Comparison of ENCODE assay signal across 10 cellular contexts in the genomic region with DNA sequence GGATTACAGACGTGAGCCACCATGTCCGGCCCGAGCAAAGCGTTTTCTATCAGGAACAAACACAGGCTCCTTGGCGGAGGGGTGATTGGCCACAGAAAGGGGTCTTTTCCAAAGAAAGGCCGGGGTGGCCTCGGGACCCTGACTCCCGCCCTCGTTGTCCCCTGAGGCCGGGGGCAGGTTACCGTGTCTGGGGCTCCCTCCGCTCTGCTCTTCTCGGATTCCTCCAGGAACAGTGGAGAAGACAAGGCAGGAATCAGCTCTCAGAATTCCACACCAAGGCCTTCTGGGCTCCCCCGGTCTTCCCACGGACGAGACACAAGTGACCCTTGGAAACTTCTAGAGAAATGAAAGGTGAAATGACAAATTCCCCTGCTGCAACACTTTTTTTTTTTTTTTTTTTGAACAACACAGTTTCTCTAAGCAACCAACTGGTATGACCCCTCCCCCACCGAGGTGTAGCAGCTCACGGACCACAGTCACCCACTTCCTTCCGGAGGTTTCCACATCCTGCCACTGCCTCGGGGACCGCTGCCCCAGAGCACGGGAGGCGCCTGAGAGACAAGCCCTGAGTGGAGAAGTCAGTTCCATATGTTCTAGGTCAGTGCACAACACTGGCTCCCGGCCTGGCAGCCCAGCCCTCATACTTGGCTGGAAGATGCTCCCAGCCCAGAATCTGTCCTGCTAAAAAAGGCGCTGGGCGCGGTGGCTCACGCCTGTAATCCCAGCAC. TPM values are rescaled to one million over a fixed set of nuclear protein-coding genes. Genes with fewer than 3 reads are reported as not detected.
DNase-seq lines count a peak whose midpoint lies in the region; ATAC-seq, FAIRE-seq and TF ChIP-seq lines count a peak whose summit lies in the region.
"Had no signal": no experiment of that assay in that cellular context is flagged by ENCODE, and none has a peak within 500 bp of the region (broad histone marks: within the 10 kb centered on the region; RNA-seq: fewer than 3 reads in every experiment).

No MANE protein-coding gene starts in this region.

- POLR2A ChIA-PET in A673 (lab: Charles Lee; ENCODE audit: low non-redundant PET): no interaction called here

- CTCF ChIA-PET in A673 (lab: Charles Lee): no interaction called here

- H3K4me3 ChIP-seq in A673 (ENCODE audit: low read depth, low read length, poor library complexity, severe bottlenecking): no peak overlapping the region
- H3K4me3 ChIP-seq in fibroblast of pulmonary artery (replicated peaks; ENCODE audit: low read depth, low read length): no peak overlapping the region
- H3K4me3 ChIP-seq: A549 had no signal

- no TSS peak for BruUV-seq in A673 (replicated peaks; lab: Mats Ljungman, UMichigan)

- FAIRE-seq in H54 (lab: Jason Lieb, UNC): no peak
- FAIRE-seq: A549, endometrium had no signal

- no peaks in the 10 kb centered on the region for H3K9me3 ChIP-seq in A673 (ENCODE audit: low read depth, low read length, poor library complexity, severe bottlenecking)
- H3K9me3 ChIP-seq: A549 had no signal

- no peaks in the 10 kb centered on the region for H3K27me3 ChIP-seq in A673 (replicated peaks; ENCODE audit: insufficient read depth, low read depth, low read length, poor library complexity)

- H3K27ac ChIP-seq in A673 (ENCODE audit: low read depth, low read length, poor library complexity, severe bottlenecking): no peak overlapping the region
- H3K27ac ChIP-seq: A549 had no signal

- peaks cover 4% of the 10 kb centered on the region for H3K36me3 ChIP-seq in A673 (ENCODE audit: insufficient read depth, low read length, poor library complexity, severe bottlenecking)

- H3K4me1 ChIP-seq in A673 (ENCODE audit: insufficient read depth, low read length, poor library complexity, severe bottlenecking): peaks cover 13% of the 10 kb centered on the region

- peak; percentile 39 for ATAC-seq in GM21515 (IDR thresholded peaks at IDR 0.05; ENCODE audit: unreplicated experiment)
- ATAC-seq: A549 had no signal

- peak; percentile 55 for DNase-seq in A673 (ENCODE audit: low spot score)
- peak; percentile 93 for DNase-seq in NK-92 treated with Interleukin-12 subunit alpha and Interleukin-12 subunit beta, amount 100 ng/mL, for 24 hours (lab: John Stamatoyannopoulos, UW)
- DNase-seq in activated T-cell treated with anti-CD3 and anti-CD28 coated beads for 24 hours (ENCODE audit: low read depth): peak; percentile 90
- peak; percentile 38 for DNase-seq in fibroblast of pulmonary artery (ENCODE audit: low read depth)
- DNase-seq in stimulated activated CD4-positive, alpha-beta T cell treated with anti-CD3 and anti-CD28 coated beads, Interleukin-12 subunit alpha, Interleukin-12 subunit beta, amount 100 ng/mL, for 4 hours: peak; percentile 81
- DNase-seq in NCI-H1048 (lab: John Stamatoyannopoulos, UW): no peak
- DNase-seq in H54 (ENCODE audit: insufficient read length, low spot score): no peak

- TF ChIP-seq POLR2A in H54 (IDR thresholded peaks at IDR 0.05; ENCODE audit: low read depth, low read length): no peak

- no peak for TF ChIP-seq CTCF in A673 (conservative IDR thresholded peaks at IDR 0.05; ENCODE audit: low read depth, low read length)
- TF ChIP-seq CTCF in fibroblast of pulmonary artery (IDR thresholded peaks at IDR 0.05; ENCODE audit: low read length, missing control alignments): no peak

- intact Hi-C loops in A673 (cut with micrococcal nuclease; ENCODE audit: unreplicated experiment): no loop called here

RNA-seq across cellular contexts. Expression of gene MOB3A, which starts 11.0 kb away (rescaled TPM):
- total RNA-seq in A673 (2021): 40.7 and 47.1 TPM in 2 replicates

RNA-seq across cellular contexts. Expression of gene IZUMO4, which starts 11.6 kb away (rescaled TPM):
- 1.6 and 2.5 TPM in 2 replicates for total RNA-seq in A673 (2021)

RNA-seq across cellular contexts. Expression of gene MKNK2, which starts 34.1 kb away (rescaled TPM):
- 106 and 107 TPM in 2 replicates for total RNA-seq in A673 (2021)

Comparison
In these comparisons a context has a peak if more than half of its experiments do, and no peak if none do; other contexts are left out.
1. DNase-seq: peak in A673 (single experiment), NK-92 treated with Interleukin-12 subunit alpha and Interleukin-12 subunit beta, amount 100 ng/mL, for 24 hours (single experiment), activated T-cell treated with anti-CD3 and anti-CD28 coated beads for 24 hours (single experiment), fibroblast of pulmonary artery (single experiment) and stimulated activated CD4-positive, alpha-beta T cell treated with anti-CD3 and anti-CD28 coated beads, Interleukin-12 subunit alpha, Interleukin-12 subunit beta, amount 100 ng/mL, for 4 hours (single experiment); none in NCI-H1048 (single experiment) and H54 (single experiment).